1 cellular context compared by ENCODE assay signal in genomic region chr12:6965714-6966113, GRCh38.
TF ChIP-seq lines count a peak whose summit lies in the region.

No MANE protein-coding gene starts in this region.

TF ChIP-seq in HCT116, 20 proteins besides CTCF, POLR2A, EP300 and RAD21 (continued from another document):
- no peak for TF ChIP-seq ZBTB33 (IDR thresholded peaks at IDR 0.05; ENCODE audit: extremely low read depth, insufficient replicate concordance, low read length)
- TF ChIP-seq FOSL1 (IDR thresholded peaks at IDR 0.05; ENCODE audit: low read depth), result no peak
- no peak for TF ChIP-seq REST (IDR thresholded peaks at IDR 0.05; ENCODE audit: low read depth)
- no peak for TF ChIP-seq EGR1 (IDR thresholded peaks at IDR 0.05; ENCODE audit: low read depth)
- no peak for TF ChIP-seq YY1 (IDR thresholded peaks at IDR 0.05; ENCODE audit: extremely low read depth, insufficient replicate concordance, low read depth, low read length)
- no peak for TF ChIP-seq SRF (IDR thresholded peaks at IDR 0.05; ENCODE audit: low read depth)
- no peak for TF ChIP-seq CBX3 (IDR thresholded peaks at IDR 0.05; ENCODE audit: low read depth)
